Comparison of ENCODE assay signal across 26 cellular contexts in genomic region chr17:38476549-38476948, GRCh38. TPM values are rescaled to one million over a fixed set of nuclear protein-coding genes. Genes with fewer than 3 reads are reported as not detected.
DNase-seq lines count a peak whose midpoint lies in the region; ATAC-seq and TF ChIP-seq lines count a peak whose summit lies in the region.
"Had no signal": no experiment of that assay in that cellular context is flagged by ENCODE, and none has a peak within 500 bp of the region (broad histone marks: within the 10 kb centered on the region; RNA-seq: fewer than 3 reads in every experiment).

No MANE protein-coding gene starts in this region.

- peak overlapping the region; percentile 43 for H3K27ac Mint-ChIP-seq in progenitor cell of endocrine pancreas
- H3K27ac Mint-ChIP-seq: activated B cell treated with CpG ODN at 0.5 μM for 24 hours; activated naive CD4-positive, alpha-beta T cell treated with anti-CD3 and anti-CD28 coated beads, Interleukin-2, amount 10 ng/mL, durations not matched to agents 7 days and 5 days had no signal

- no peak for TF ChIP-seq POLR2A in erythroblast (IDR thresholded peaks at IDR 0.05; ENCODE audit: low read length)

- H3K4me3 ChIP-seq in GM23248: no peak overlapping the region
- H3K4me3 ChIP-seq: BLaER1 treated with 17β-estradiol and CSF1 and Interleukin-3, amounts not matched to agents 10 nM and 100 nM; coronary artery; left lung; PC-9; prostate gland; transverse colon had no signal

- TF ChIP-seq CTCF in progenitor cell of endocrine pancreas (IDR thresholded peaks at IDR 0.05; ENCODE audit: unreplicated experiment): no peak

- H3F3A ChIP-seq in GM23248 (ENCODE audit: insufficient read depth): peaks cover 15% of the 10 kb centered on the region

- DNase-seq in GM23248: peak; percentile 26
- DNase-seq in OCI-M1 (lab: John Stamatoyannopoulos, UW): peak; percentile 42
- DNase-seq in erythroblast (lab: John Stamatoyannopoulos, UW): peak; percentile 23 to 37
- no peak for DNase-seq in progenitor cell of endocrine pancreas (ENCODE audit: low spot score, unreplicated experiment)
- DNase-seq in COLO829 (ENCODE audit: low spot score): no peak
- DNase-seq: activated B cell treated with CpG ODN at 0.5 μM for 24 hours; activated CD4-positive, alpha-beta T cell treated with anti-CD3 and anti-CD28 coated beads, Interleukin-2, amount 50 U/mL, for 4 hours; activated naive CD4-positive, alpha-beta T cell treated with anti-CD3 and anti-CD28 coated beads, Interleukin-2, amount 10 ng/mL, durations not matched to agents 7 days and 5 days; DMS79 treated with DMSO at 0.1 percent for 48 hours; effector memory CD4-positive, alpha-beta T cell; hippocampal formation; Kasumi-1; mesendoderm; NCI-H1694; NCI-H2171 treated with DMSO at 0.1 percent for 48 hours; NCI-H524; PC-9; SW 1271; transverse colon had no signal

- no peak overlapping the region for H3K9ac ChIP-seq in GM23248
- H3K9ac ChIP-seq: BLaER1 treated with 17β-estradiol and CSF1 and Interleukin-3, amounts not matched to agents 10 nM and 100 nM had no signal

- H3K36me3 ChIP-seq in GM23248 (ENCODE audit: low read depth): peaks cover 15% of the 10 kb centered on the region; the same call in 1 of the 2 replicates
- H3K36me3 ChIP-seq: neutrophil had no signal

- H3K27ac ChIP-seq in GM23248: no peak overlapping the region
- H3K27ac ChIP-seq: BLaER1 treated with 17β-estradiol and CSF1 and Interleukin-3, amounts not matched to agents 10 nM and 100 nM; left lung; neutrophil; PC-9; prostate gland; transverse colon had no signal

- in situ Hi-C loops in GM23248 (cut with MboI): no loop called here

- H3K79me2 ChIP-seq in GM23248 (ENCODE audit: insufficient read depth): peaks cover 51% of the 10 kb centered on the region

- no peaks in the 10 kb centered on the region for H3K9me2 ChIP-seq in GM23248 (ENCODE audit: insufficient read depth)

- peaks cover 1% of the 10 kb centered on the region for H3K4me1 Mint-ChIP-seq in progenitor cell of endocrine pancreas (ENCODE audit: low read depth)
- H3K4me1 Mint-ChIP-seq: activated B cell treated with CpG ODN at 0.5 μM for 24 hours; activated naive CD4-positive, alpha-beta T cell treated with anti-CD3 and anti-CD28 coated beads, Interleukin-2, amount 10 ng/mL, durations not matched to agents 7 days and 5 days had no signal

- 57 to 64% methylated on average over 7 of the region's 7 CpGs for WGBS in GM23248 (ENCODE audit: low coverage in 1 of 2, low lambda C conversion rate in 2 of 2, missing lambda C conversion rate in 2 of 2), 2 experiments

- H3K27me3 ChIP-seq in GM23248 (replicated peaks; ENCODE audit: insufficient read depth): no peaks in the 10 kb centered on the region
- H3K27me3 ChIP-seq: BLaER1 treated with 17β-estradiol and CSF1 and Interleukin-3, amounts not matched to agents 10 nM and 100 nM; left lung; neutrophil; transverse colon had no signal

- H3K9me3 ChIP-seq in GM23248 (ENCODE audit: low read depth): no peaks in the 10 kb centered on the region
- H3K9me3 ChIP-seq: BLaER1 treated with 17β-estradiol and CSF1 and Interleukin-3, amounts not matched to agents 10 nM and 100 nM; left lung; neutrophil; prostate gland; transverse colon had no signal

- no peak overlapping the region for H3K4me2 ChIP-seq in GM23248 (ENCODE audit: unreplicated experiment)
- H3K4me2 ChIP-seq: BLaER1 treated with 17β-estradiol and CSF1 and Interleukin-3, amounts not matched to agents 10 nM and 100 nM; PC-9 had no signal

- H2AFZ ChIP-seq in GM23248: no peak overlapping the region
- H2AFZ ChIP-seq: PC-9 had no signal

- no peak for ATAC-seq in activated CD4-positive, CD25-positive, alpha-beta regulatory T cell treated with anti-CD3 and anti-CD28 coated beads, Interleukin-2, amount 50 U/mL, for 24 hours
- no peak for ATAC-seq in HG03159 (IDR thresholded peaks at IDR 0.05; ENCODE audit: unreplicated experiment)
- ATAC-seq: left lung had no signal

- H3K9me3 Mint-ChIP-seq in progenitor cell of endocrine pancreas (ENCODE audit: low read depth): no peaks in the 10 kb centered on the region
- H3K9me3 Mint-ChIP-seq: activated B cell treated with CpG ODN at 0.5 μM for 24 hours; activated naive CD4-positive, alpha-beta T cell treated with anti-CD3 and anti-CD28 coated beads, Interleukin-2, amount 10 ng/mL, durations not matched to agents 7 days and 5 days had no signal

- H3K4me1 ChIP-seq in GM23248 (ENCODE audit: insufficient read depth): peaks cover 21% of the 10 kb centered on the region
- H3K4me1 ChIP-seq: BLaER1 treated with 17β-estradiol and CSF1 and Interleukin-3, amounts not matched to agents 10 nM and 100 nM; prostate gland; transverse colon had no signal

- peaks cover 13% of the 10 kb centered on the region for H3K27me3 Mint-ChIP-seq in progenitor cell of endocrine pancreas
- H3K27me3 Mint-ChIP-seq: activated B cell treated with CpG ODN at 0.5 μM for 24 hours; activated naive CD4-positive, alpha-beta T cell treated with anti-CD3 and anti-CD28 coated beads, Interleukin-2, amount 10 ng/mL, durations not matched to agents 7 days and 5 days had no signal

- H3K36me3 Mint-ChIP-seq in progenitor cell of endocrine pancreas (ENCODE audit: insufficient read depth): no peaks in the 10 kb centered on the region
- H3K36me3 Mint-ChIP-seq: activated naive CD4-positive, alpha-beta T cell treated with anti-CD3 and anti-CD28 coated beads, Interleukin-2, amount 10 ng/mL, durations not matched to agents 7 days and 5 days had no signal

- H4K20me1 ChIP-seq in GM23248 (ENCODE audit: insufficient read depth): no peaks in the 10 kb centered on the region

- no peak overlapping the region for H3K4me3 Mint-ChIP-seq in progenitor cell of endocrine pancreas (ENCODE audit: low read depth)
- H3K4me3 Mint-ChIP-seq: activated B cell treated with CpG ODN at 0.5 μM for 24 hours; activated naive CD4-positive, alpha-beta T cell treated with anti-CD3 and anti-CD28 coated beads, Interleukin-2, amount 10 ng/mL, durations not matched to agents 7 days and 5 days had no signal

RNA-seq across cellular contexts. Expression of gene ARHGAP23, which starts 48.3 kb away (rescaled TPM):
- total RNA-seq in GM23248 (2014; rRNA removed; shearing (Covaris generic)): 64.2 and 69.4 TPM in 2 replicates
- polyA plus RNA-seq in GM23248 (2016; fragmentation: Nextera tagmentation; extraction: Ambion mirVana): 5.3 and 6.6 TPM in 2 replicates
- total RNA-seq in progenitor cell of endocrine pancreas: 2.9 and 3.3 TPM in 2 replicates

Comparison
In these comparisons a context has a peak if more than half of its experiments do, and no peak if none do; other contexts are left out.
1. DNase-seq: peak in GM23248 (single experiment), OCI-M1 (single experiment) and erythroblast (2 of 2); none in progenitor cell of endocrine pancreas (single experiment) and COLO829 (single experiment).
2. RNA of gene ARHGAP23, which starts 48.3 kb away (total RNA-seq): 64.2 to 69.4 TPM in GM23248; 2.9 to 3.3 TPM in progenitor cell of endocrine pancreas; every median in the first group is over 10 times any median in the second.